20 cellular contexts compared by ENCODE assay signal in genomic region chr20:40938020-40938419, GRCh38.
DNase-seq lines count a peak whose midpoint lies in the region; FAIRE-seq and TF ChIP-seq lines count a peak whose summit lies in the region.
"Had no signal": no experiment of that assay in that cellular context is flagged by ENCODE, and none has a peak within 500 bp of the region (broad histone marks: within the 10 kb centered on the region; RNA-seq: fewer than 3 reads in every experiment).

No MANE protein-coding gene starts in this region.

- H3K36me3 ChIP-seq in H7 (replicated peaks; ENCODE audit: control insufficient read depth, insufficient read depth, low read length), result no peaks in the 10 kb centered on the region
- H3K36me3 ChIP-seq: ovary, stomach, uterus had no signal

- no peak overlapping the region for H3K27ac ChIP-seq in VCaP
- H3K27ac ChIP-seq: epithelial cell of prostate, ovary, skin epidermis, stomach, uterus had no signal

- FAIRE-seq in HTR-8/SVneo (lab: Jason Lieb, UNC), result no peak
- FAIRE-seq: A204.1 had no signal

- peak; percentile 11 for DNase-seq in DMS53 (lab: John Stamatoyannopoulos, UW)
- DNase-seq in DMS53 treated with DMSO at 0.1 percent for 48 hours (lab: John Stamatoyannopoulos, UW; ENCODE audit: unreplicated experiment), result no peak
- peak; percentile 55 for DNase-seq in H7
- DNase-seq in iPS DF 19.7 (ENCODE audit: low read depth, low spot score), result peak; percentile 12
- no peak for DNase-seq in HTR-8/SVneo (ENCODE audit: insufficient read length, low spot score)
- DNase-seq in NCI-H446 treated with DMSO at 0.1 percent for 48 hours (lab: John Stamatoyannopoulos, UW), result no peak
- no peak for DNase-seq in SHP77 (lab: John Stamatoyannopoulos, UW)
- DNase-seq: activated CD4-positive, alpha-beta T cell treated with anti-CD3 and anti-CD28 coated beads for 48 hours; activated T-cell treated with anti-CD3 and anti-CD28 coated beads, Interleukin-2, amount 50 U/mL, for 1 hour; COR-L47; head of caudate nucleus; ovary; stomach; SW 1271; uterus had no signal

- H3K4me3 ChIP-seq in H7 (ENCODE audit: insufficient read depth, low read depth, low read length), result no peak overlapping the region
- H3K4me3 ChIP-seq: mucosa of descending colon, ovary, skin epidermis, stomach, uterus had no signal

- TF ChIP-seq CTCF in VCaP (conservative IDR thresholded peaks at IDR 0.05), result peak; percentile 17; the same call in 1 of the 2 replicates

- no peaks in the 10 kb centered on the region for H3K27me3 ChIP-seq in H7 (ENCODE audit: control insufficient read depth, insufficient read depth, low read length)
- H3K27me3 ChIP-seq: ovary, uterus had no signal

Comparison
In these comparisons a context has a peak if more than half of its experiments do, and no peak if none do; other contexts are left out.
1. DNase-seq: peak in DMS53 (single experiment), H7 (single experiment) and iPS DF 19.7 (single experiment); none in DMS53 treated with DMSO at 0.1 percent for 48 hours (single experiment), HTR-8/SVneo (single experiment), NCI-H446 treated with DMSO at 0.1 percent for 48 hours (single experiment) and SHP77 (0 of 2).